ENCODE assay signal across 1 cellular context in the genomic region with DNA sequence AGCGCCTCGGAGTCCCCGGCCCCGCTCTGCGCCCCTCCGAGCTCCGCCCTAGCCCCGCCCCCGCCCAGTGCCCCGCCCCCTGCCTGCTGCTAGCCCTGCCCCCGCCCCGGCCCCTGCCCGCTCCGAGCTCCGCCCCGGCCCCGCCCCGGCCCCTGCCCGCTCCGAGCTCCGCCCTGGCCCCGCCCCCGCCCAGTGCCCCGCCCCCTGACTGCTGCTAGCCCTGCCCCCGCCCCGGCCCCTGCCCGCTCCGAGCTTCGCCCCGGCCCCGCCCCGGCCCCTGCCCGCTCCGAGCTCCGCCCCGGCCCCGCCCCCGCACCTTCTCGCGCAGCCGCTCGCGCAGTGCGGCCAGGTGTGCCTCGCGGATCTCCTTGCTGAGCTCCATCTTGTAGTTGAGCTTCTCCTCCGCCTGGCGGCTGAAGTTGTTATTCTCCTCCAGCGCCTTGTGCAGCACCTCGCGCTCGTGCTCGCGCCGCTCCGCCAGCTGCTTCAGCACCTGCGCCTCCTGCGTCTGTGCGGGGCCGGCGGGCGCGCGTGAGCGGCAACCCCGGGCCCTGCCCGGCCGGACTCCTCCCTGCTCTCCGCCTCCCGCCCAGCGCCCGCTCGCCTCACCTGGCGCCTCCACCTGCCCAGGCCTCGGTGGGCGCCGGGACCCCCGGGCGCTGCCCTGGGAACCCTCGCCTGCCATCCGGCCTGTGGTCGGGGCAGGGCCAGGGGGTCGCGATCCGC.
TF ChIP-seq lines count a peak whose summit lies in the region.

No MANE protein-coding gene starts in this region.

TF ChIP-seq in HepG2, 621 proteins besides CTCF, POLR2A, EP300 and RAD21 (continued from another document):
- TF ChIP-seq, protein P1, sequence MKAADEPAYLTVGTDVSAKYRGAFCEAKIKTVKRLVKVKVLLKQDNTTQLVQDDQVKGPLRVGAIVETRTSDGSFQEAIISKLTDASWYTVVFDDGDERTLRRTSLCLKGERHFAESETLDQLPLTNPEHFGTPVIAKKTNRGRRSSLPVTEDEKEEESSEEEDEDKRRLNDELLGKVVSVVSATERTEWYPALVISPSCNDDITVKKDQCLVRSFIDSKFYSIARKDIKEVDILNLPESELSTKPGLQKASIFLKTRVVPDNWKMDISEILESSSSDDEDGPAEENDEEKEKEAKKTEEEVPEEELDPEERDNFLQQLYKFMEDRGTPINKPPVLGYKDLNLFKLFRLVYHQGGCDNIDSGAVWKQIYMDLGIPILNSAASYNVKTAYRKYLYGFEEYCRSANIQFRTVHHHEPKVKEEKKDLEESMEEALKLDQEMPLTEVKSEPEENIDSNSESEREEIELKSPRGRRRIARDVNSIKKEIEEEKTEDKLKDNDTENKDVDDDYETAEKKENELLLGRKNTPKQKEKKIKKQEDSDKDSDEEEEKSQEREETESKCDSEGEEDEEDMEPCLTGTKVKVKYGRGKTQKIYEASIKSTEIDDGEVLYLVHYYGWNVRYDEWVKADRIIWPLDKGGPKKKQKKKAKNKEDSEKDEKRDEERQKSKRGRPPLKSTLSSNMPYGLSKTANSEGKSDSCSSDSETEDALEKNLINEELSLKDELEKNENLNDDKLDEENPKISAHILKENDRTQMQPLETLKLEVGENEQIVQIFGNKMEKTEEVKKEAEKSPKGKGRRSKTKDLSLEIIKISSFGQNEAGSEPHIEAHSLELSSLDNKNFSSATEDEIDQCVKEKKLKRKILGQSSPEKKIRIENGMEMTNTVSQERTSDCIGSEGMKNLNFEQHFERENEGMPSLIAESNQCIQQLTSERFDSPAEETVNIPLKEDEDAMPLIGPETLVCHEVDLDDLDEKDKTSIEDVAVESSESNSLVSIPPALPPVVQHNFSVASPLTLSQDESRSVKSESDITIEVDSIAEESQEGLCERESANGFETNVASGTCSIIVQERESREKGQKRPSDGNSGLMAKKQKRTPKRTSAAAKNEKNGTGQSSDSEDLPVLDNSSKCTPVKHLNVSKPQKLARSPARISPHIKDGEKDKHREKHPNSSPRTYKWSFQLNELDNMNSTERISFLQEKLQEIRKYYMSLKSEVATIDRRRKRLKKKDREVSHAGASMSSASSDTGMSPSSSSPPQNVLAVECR (CRISPR knock-in tag; IDR thresholded peaks at IDR 0.05; ENCODE audit: borderline replicate concordance) = peak; percentile 87
- no peak for TF ChIP-seq TCF12 (IDR thresholded peaks at IDR 0.05)
- 0 out of 2 replicates have a peak, but pooled peaks have one; percentile 28 for TF ChIP-seq TCF12 (CRISPR knock-in tag; IDR thresholded peaks at IDR 0.05)
- TF ChIP-seq SP5 (CRISPR knock-in tag; IDR thresholded peaks at IDR 0.05; ENCODE audit: borderline replicate concordance, low read depth) = peak; percentile 64
- TF ChIP-seq, protein P2, sequence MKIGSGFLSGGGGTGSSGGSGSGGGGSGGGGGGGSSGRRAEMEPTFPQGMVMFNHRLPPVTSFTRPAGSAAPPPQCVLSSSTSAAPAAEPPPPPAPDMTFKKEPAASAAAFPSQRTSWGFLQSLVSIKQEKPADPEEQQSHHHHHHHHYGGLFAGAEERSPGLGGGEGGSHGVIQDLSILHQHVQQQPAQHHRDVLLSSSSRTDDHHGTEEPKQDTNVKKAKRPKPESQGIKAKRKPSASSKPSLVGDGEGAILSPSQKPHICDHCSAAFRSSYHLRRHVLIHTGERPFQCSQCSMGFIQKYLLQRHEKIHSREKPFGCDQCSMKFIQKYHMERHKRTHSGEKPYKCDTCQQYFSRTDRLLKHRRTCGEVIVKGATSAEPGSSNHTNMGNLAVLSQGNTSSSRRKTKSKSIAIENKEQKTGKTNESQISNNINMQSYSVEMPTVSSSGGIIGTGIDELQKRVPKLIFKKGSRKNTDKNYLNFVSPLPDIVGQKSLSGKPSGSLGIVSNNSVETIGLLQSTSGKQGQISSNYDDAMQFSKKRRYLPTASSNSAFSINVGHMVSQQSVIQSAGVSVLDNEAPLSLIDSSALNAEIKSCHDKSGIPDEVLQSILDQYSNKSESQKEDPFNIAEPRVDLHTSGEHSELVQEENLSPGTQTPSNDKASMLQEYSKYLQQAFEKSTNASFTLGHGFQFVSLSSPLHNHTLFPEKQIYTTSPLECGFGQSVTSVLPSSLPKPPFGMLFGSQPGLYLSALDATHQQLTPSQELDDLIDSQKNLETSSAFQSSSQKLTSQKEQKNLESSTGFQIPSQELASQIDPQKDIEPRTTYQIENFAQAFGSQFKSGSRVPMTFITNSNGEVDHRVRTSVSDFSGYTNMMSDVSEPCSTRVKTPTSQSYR (CRISPR knock-in tag; IDR thresholded peaks at IDR 0.05; ENCODE audit: borderline replicate concordance) = peak; percentile 16; the same call in 1 of the 2 replicates
- peak; percentile 44; the same call in 1 of the 2 replicates for TF ChIP-seq SAFB2 (CRISPR knock-in tag; IDR thresholded peaks at IDR 0.05; ENCODE audit: borderline replicate concordance, low read depth)
- TF ChIP-seq, protein P3, sequence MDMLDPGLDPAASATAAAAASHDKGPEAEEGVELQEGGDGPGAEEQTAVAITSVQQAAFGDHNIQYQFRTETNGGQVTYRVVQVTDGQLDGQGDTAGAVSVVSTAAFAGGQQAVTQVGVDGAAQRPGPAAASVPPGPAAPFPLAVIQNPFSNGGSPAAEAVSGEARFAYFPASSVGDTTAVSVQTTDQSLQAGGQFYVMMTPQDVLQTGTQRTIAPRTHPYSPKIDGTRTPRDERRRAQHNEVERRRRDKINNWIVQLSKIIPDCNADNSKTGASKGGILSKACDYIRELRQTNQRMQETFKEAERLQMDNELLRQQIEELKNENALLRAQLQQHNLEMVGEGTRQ (IDR thresholded peaks at IDR 0.05; ENCODE audit: low read depth, low read length) = no peak
- TF ChIP-seq, protein P3 (CRISPR knock-in tag; IDR thresholded peaks at IDR 0.05; ENCODE audit: borderline replicate concordance) = no peak; the same call in 1 of the 2 replicates
- TF ChIP-seq ZNF235 (CRISPR knock-in tag; IDR thresholded peaks at IDR 0.05; ENCODE audit: borderline replicate concordance) = peak; percentile 41; the same call in 1 of the 2 replicates
- peak; percentile 67; the same call in 1 of the 2 replicates for TF ChIP-seq SRY (CRISPR knock-in tag; IDR thresholded peaks at IDR 0.05)
- peak; percentile 86; the same call in 1 of the 2 replicates for TF ChIP-seq ZC3H13 (CRISPR knock-in tag; IDR thresholded peaks at IDR 0.05)
- peak; percentile 77 for TF ChIP-seq ZFY (CRISPR knock-in tag; IDR thresholded peaks at IDR 0.05)
- TF ChIP-seq BCL3 (CRISPR knock-in tag; IDR thresholded peaks at IDR 0.05) = peak; percentile 76; the same call in 1 of the 2 replicates
- no peak for TF ChIP-seq ZSCAN29 (CRISPR knock-in tag; conservative IDR thresholded peaks at IDR 0.05)
- peak; percentile 88 for TF ChIP-seq ZNF451 (CRISPR knock-in tag; IDR thresholded peaks at IDR 0.05)
- TF ChIP-seq POGK (CRISPR knock-in tag; conservative IDR thresholded peaks at IDR 0.05) = peak; percentile 83
- TF ChIP-seq, protein P4, sequence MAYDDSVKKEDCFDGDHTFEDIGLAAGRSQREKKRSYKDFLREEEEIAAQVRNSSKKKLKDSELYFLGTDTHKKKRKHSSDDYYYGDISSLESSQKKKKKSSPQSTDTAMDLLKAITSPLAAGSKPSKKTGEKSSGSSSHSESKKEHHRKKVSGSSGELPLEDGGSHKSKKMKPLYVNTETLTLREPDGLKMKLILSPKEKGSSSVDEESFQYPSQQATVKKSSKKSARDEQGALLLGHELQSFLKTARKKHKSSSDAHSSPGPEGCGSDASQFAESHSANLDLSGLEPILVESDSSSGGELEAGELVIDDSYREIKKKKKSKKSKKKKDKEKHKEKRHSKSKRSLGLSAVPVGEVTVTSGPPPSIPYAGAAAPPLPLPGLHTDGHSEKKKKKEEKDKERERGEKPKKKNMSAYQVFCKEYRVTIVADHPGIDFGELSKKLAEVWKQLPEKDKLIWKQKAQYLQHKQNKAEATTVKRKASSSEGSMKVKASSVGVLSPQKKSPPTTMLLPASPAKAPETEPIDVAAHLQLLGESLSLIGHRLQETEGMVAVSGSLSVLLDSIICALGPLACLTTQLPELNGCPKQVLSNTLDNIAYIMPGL (CRISPR knock-in tag; IDR thresholded peaks at IDR 0.05; ENCODE audit: borderline replicate concordance in 1 of 2, low read depth in 1 of 2) = peak; percentile 72 to 73; a peak in 3 of 4 replicates
- peak; percentile 53; the same call in 1 of the 2 replicates for TF ChIP-seq ZNF556 (CRISPR knock-in tag; IDR thresholded peaks at IDR 0.05; ENCODE audit: borderline replicate concordance)
- peak; percentile 43; the same call in 1 of the 2 replicates for TF ChIP-seq NCOA2 (CRISPR knock-in tag; IDR thresholded peaks at IDR 0.05)
- peak; percentile 67 for TF ChIP-seq ZNF784 (CRISPR knock-in tag; IDR thresholded peaks at IDR 0.05; ENCODE audit: borderline replicate concordance)
- TF ChIP-seq ZNF792 (CRISPR knock-in tag; IDR thresholded peaks at IDR 0.05) = peak; percentile 66; the same call in 1 of the 2 replicates
